1 cellular context compared by ENCODE assay signal in genomic region chr20:25476106-25477105, GRCh38.
TF ChIP-seq lines count a peak whose summit lies in the region.

No MANE protein-coding gene starts in this region.

TF ChIP-seq in H1, 55 proteins besides CTCF, POLR2A, EP300 and RAD21:
- TF ChIP-seq HDAC2 (IDR thresholded peaks at IDR 0.05; ENCODE audit: borderline replicate concordance in 1 of 2, low read depth in 2 of 2, low read length in 2 of 2): no peak
